ENCODE assay signal across 9 cellular contexts in genomic region chrX:102129473-102129872, GRCh38.
DNase-seq lines count a peak whose midpoint lies in the region; ATAC-seq and TF ChIP-seq lines count a peak whose summit lies in the region.
"Had no signal": no experiment of that assay in that cellular context is flagged by ENCODE, and none has a peak within 500 bp of the region (broad histone marks: within the 10 kb centered on the region; RNA-seq: fewer than 3 reads in every experiment).

No MANE protein-coding gene starts in this region.

- H3K79me2 ChIP-seq in SU-DHL-6 (ENCODE audit: insufficient read depth, low read length) = no peaks in the 10 kb centered on the region

- H4K20me1 ChIP-seq in SU-DHL-6 (ENCODE audit: low read depth, low read length) = no peaks in the 10 kb centered on the region

- no peak overlapping the region for H3K27ac ChIP-seq in SU-DHL-6 (ENCODE audit: low read depth, low read length)

- H3K4me2 ChIP-seq in SU-DHL-6 (ENCODE audit: low read depth, low read length, poor library complexity, severe bottlenecking) = no peak overlapping the region

- H3K27me3 ChIP-seq in SU-DHL-6 (ENCODE audit: low read length) = no peaks in the 10 kb centered on the region

- DNase-seq in AG10803 (ENCODE audit: low read depth) (peak; percentile 1), GM13977 (ENCODE audit: low spot score) (peak; percentile 32), iris pigment epithelial cell (ENCODE audit: low read depth) (peak; percentile 18), DMS79 (lab: John Stamatoyannopoulos, UW) (no peak), NCI-H226 (no peak)
- DNase-seq: occipital lobe had no signal

- ATAC-seq in HG03432 (IDR thresholded peaks at IDR 0.05; ENCODE audit: unreplicated experiment) (no peak), GM18519 (IDR thresholded peaks at IDR 0.05; ENCODE audit: low FRiP score, unreplicated experiment) (no peak)

- H3K36me3 ChIP-seq in SU-DHL-6 (ENCODE audit: low read length) = no peaks in the 10 kb centered on the region

- H3K4me3 ChIP-seq in AG10803 (ENCODE audit: low read length) (no peak overlapping the region), SU-DHL-6 (ENCODE audit: insufficient read depth, low read length, poor library complexity, severe bottlenecking) (no peak overlapping the region)

- no peaks in the 10 kb centered on the region for H3K9me3 ChIP-seq in SU-DHL-6 (ENCODE audit: insufficient read depth, low read length)

- H2AFZ ChIP-seq in SU-DHL-6 (ENCODE audit: low read depth, low read length, severe bottlenecking) = no peak overlapping the region

- no peaks in the 10 kb centered on the region for H3F3A ChIP-seq in SU-DHL-6 (ENCODE audit: insufficient read depth)

- TF ChIP-seq CTCF in AG10803 (conservative IDR thresholded peaks at IDR 0.05; ENCODE audit: low read length) (peak; percentile 35), GM13977 (IDR thresholded peaks at IDR 0.05; ENCODE audit: extremely low read depth, insufficient read depth, missing control alignments) (peak; percentile 39), SU-DHL-6 (IDR thresholded peaks at IDR 0.05; ENCODE audit: insufficient read depth, low read length, poor library complexity, severe bottlenecking) (peak; percentile 10)

- H3K9me2 ChIP-seq in SU-DHL-6 (replicated peaks; ENCODE audit: insufficient read depth, low read length) = no peaks in the 10 kb centered on the region

- H3K9ac ChIP-seq in SU-DHL-6 (ENCODE audit: low read length) = no peak overlapping the region

- in situ Hi-C loops in GM13977 (cut with MboI; ENCODE audit: low pct_unique_long_range_greater_than_20kb, low sequenced_read_pairs, unreplicated experiment) = no loop called here

Comparison
In these comparisons a context has a peak if more than half of its experiments do, and no peak if none do; other contexts are left out.
1. DNase-seq: peak in AG10803 (single experiment), GM13977 (single experiment) and iris pigment epithelial cell (single experiment); none in DMS79 (single experiment) and NCI-H226 (single experiment).
2. Peak in every context shown above with its lines, with median percentiles within 50 percentile points of each other: CTCF ChIP-seq.